In the genomic region with DNA sequence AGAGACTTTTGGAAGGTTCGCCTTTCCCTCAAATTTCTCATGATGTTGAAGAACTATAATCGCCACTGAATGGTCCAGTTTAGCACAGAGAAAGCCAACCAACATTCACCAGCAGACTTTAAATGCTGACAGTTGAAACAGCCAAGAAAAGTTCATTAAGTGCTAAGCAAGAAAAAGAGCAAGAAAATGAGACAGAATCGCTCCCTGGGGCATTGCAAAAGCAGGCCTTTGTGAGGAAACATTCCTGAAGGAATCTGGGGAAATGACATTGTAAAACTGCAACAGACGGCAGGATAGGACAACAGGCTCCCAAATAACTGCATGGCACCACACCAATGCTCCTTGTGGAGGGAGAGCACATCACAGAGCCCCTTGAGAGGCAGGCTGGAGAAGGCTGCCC, we compare ENCODE assay signal across 14 cellular contexts.
DNase-seq lines count a peak whose midpoint lies in the region; ATAC-seq, FAIRE-seq and TF ChIP-seq lines count a peak whose summit lies in the region.
"Had no signal": no experiment of that assay in that cellular context is flagged by ENCODE, and none has a peak within 500 bp of the region (broad histone marks: within the 10 kb centered on the region; RNA-seq: fewer than 3 reads in every experiment).

No MANE protein-coding gene starts in this region.

- DNase-seq in A673 (ENCODE audit: low spot score) (peak; percentile 77), WTC11 (ENCODE audit: low spot score) (no peak), left ventricle myocardium inferior (peak; percentile 48), pancreas (no peak), NCI-H446 (lab: John Stamatoyannopoulos, UW) (no peak), SKM-1 treated with dmso at 0.1 percent for 144 hours (lab: John Stamatoyannopoulos, UW; ENCODE audit: unreplicated experiment) (no peak)
- no peak for DNase-seq in activated CD8-positive, alpha-beta memory T cell treated with anti-CD3 and anti-CD28 coated beads for 24 hours
- DNase-seq: brain microvascular endothelial cell, erythroblast had no signal

- peak overlapping the region; percentile 35; the same call in 1 of the 2 replicates for H3K27ac Mint-ChIP-seq in WTC11

- H3K4me1 ChIP-seq in A673 (ENCODE audit: insufficient read depth, low read length, poor library complexity, severe bottlenecking) (peaks cover 48% of the 10 kb centered on the region), left ventricle myocardium inferior (peaks cover 31% of the 10 kb centered on the region), pancreas (peaks cover 14 to 35% (median 35%) of the 10 kb centered on the region in 3 donors)

- 69 to 70% methylated on average over 4 of the region's 4 CpGs for WGBS in pancreas, 2 donors

- H3K27me3 Mint-ChIP-seq in WTC11 (ENCODE audit: low read depth), result no peaks in the 10 kb centered on the region

- H3K27ac ChIP-seq in A673 (ENCODE audit: low read depth, low read length, poor library complexity, severe bottlenecking) (peak overlapping the region; percentile 47), left ventricle myocardium inferior (replicated peaks) (peak overlapping the region; percentile 61), pancreas (peak overlapping the region in 3 of 4 donors; percentile 25 to 64 (median 36))
- H3K27ac ChIP-seq: brain microvascular endothelial cell, KMS-11 had no signal

- H3K36me3 Mint-ChIP-seq in WTC11, result no peaks in the 10 kb centered on the region

- no peak for FAIRE-seq in pancreas (lab: Jason Lieb, UNC)
- FAIRE-seq: G401.6, TTC549 had no signal

- TF ChIP-seq CTCF in A673 (conservative IDR thresholded peaks at IDR 0.05; ENCODE audit: low read depth, low read length) (no peak), WTC11 (IDR thresholded peaks at IDR 0.05) (no peak), left ventricle myocardium inferior (IDR thresholded peaks at IDR 0.05; ENCODE audit: borderline replicate concordance) (no peak), pancreas (IDR thresholded peaks at IDR 0.05) (no peak)

- CTCF ChIA-PET in A673 (lab: Charles Lee) (no interaction called here), WTC11 (lab: Charles Lee) (no interaction called here)

- no peaks in the 10 kb centered on the region; the same call in 1 of the 2 replicates for H3K9me3 Mint-ChIP-seq in WTC11

- H3K4me1 Mint-ChIP-seq in WTC11, result peaks cover 10% of the 10 kb centered on the region

- POLR2A ChIA-PET in A673 (lab: Charles Lee; ENCODE audit: low non-redundant PET), result no interaction called here
- POLR2A ChIA-PET in WTC11 (lab: Charles Lee), result no interaction called here

- H3K4me3 Mint-ChIP-seq in WTC11, result no peak overlapping the region

- no TSS peak for BruUV-seq in A673 (replicated peaks; lab: Mats Ljungman, UMichigan)

- ATAC-seq in WTC11 (peak; percentile 56), pancreas (peak in 2 of 4 donors; percentile 8 to 11), HG03039 (IDR thresholded peaks at IDR 0.05; ENCODE audit: unreplicated experiment) (no peak)

- H3K36me3 ChIP-seq in A673 (ENCODE audit: insufficient read depth, low read length, poor library complexity, severe bottlenecking), result no peaks in the 10 kb centered on the region
- H3K36me3 ChIP-seq in left ventricle myocardium inferior, result no peaks in the 10 kb centered on the region
- no peaks in the 10 kb centered on the region for H3K36me3 ChIP-seq in pancreas
- H3K36me3 ChIP-seq: brain microvascular endothelial cell, Peyer's patch had no signal

- intact Hi-C loops in A673 (cut with micrococcal nuclease; ENCODE audit: unreplicated experiment), result no loop called here
- intact Hi-C loops in left ventricle myocardium inferior (cut with micrococcal nuclease), result no loop called here
- intact Hi-C loops in pancreas (cut with DNase I), result no loop called here

- H3K27me3 ChIP-seq in A673 (replicated peaks; ENCODE audit: insufficient read depth, low read depth, low read length, poor library complexity) (no peaks in the 10 kb centered on the region), left ventricle myocardium inferior (ENCODE audit: low read depth) (no peaks in the 10 kb centered on the region), pancreas (no peaks in the 10 kb centered on the region)
- H3K27me3 ChIP-seq: brain microvascular endothelial cell, Peyer's patch had no signal

- H3K4me3 ChIP-seq in A673 (ENCODE audit: low read depth, low read length, poor library complexity, severe bottlenecking) (no peak overlapping the region), left ventricle myocardium inferior (no peak overlapping the region), pancreas (no peak overlapping the region)
- H3K4me3 ChIP-seq: Peyer's patch had no signal

- H3K9me3 ChIP-seq in A673 (ENCODE audit: low read depth, low read length, poor library complexity, severe bottlenecking) (no peaks in the 10 kb centered on the region), left ventricle myocardium inferior (replicated peaks) (no peaks in the 10 kb centered on the region), pancreas (no peaks in the 10 kb centered on the region)
- H3K9me3 ChIP-seq: Peyer's patch had no signal

TF ChIP-seq in WTC11, 78 proteins besides CTCF, POLR2A, EP300 and RAD21 (continues in another document):
- TF ChIP-seq HMGXB4 (CRISPR knock-in tag; IDR thresholded peaks at IDR 0.05), result no peak
- TF ChIP-seq GABPB1 (CRISPR knock-in tag; IDR thresholded peaks at IDR 0.05), result no peak
- TF ChIP-seq MAX (CRISPR knock-in tag; IDR thresholded peaks at IDR 0.05), result no peak
- no peak for TF ChIP-seq ZNF396 (CRISPR knock-in tag; IDR thresholded peaks at IDR 0.05; ENCODE audit: borderline replicate concordance)
- TF ChIP-seq ZNF671 (CRISPR knock-in tag; IDR thresholded peaks at IDR 0.05), result no peak
- TF ChIP-seq ZNF219 (CRISPR knock-in tag; IDR thresholded peaks at IDR 0.05; ENCODE audit: borderline replicate concordance), result no peak
- no peak for TF ChIP-seq PRDM15 (CRISPR knock-in tag; IDR thresholded peaks at IDR 0.05)
- TF ChIP-seq ZNF121 (CRISPR knock-in tag; IDR thresholded peaks at IDR 0.05), result no peak
- no peak for TF ChIP-seq NFATC4 (CRISPR knock-in tag; IDR thresholded peaks at IDR 0.05)
- no peak for TF ChIP-seq TCF7 (CRISPR knock-in tag; IDR thresholded peaks at IDR 0.05; ENCODE audit: low read depth)
- TF ChIP-seq E2F1 (CRISPR knock-in tag; IDR thresholded peaks at IDR 0.05), result no peak
- TF ChIP-seq, protein P1, sequence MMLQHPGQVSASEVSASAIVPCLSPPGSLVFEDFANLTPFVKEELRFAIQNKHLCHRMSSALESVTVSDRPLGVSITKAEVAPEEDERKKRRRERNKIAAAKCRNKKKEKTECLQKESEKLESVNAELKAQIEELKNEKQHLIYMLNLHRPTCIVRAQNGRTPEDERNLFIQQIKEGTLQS (CRISPR knock-in tag; conservative IDR thresholded peaks at IDR 0.05), result no peak
- no peak for TF ChIP-seq NFE2L1 (CRISPR knock-in tag; IDR thresholded peaks at IDR 0.05)
- no peak for TF ChIP-seq TEAD1 (CRISPR knock-in tag; IDR thresholded peaks at IDR 0.05)
- no peak for TF ChIP-seq TP53 (CRISPR knock-in tag; IDR thresholded peaks at IDR 0.05)
- no peak for TF ChIP-seq CREM (CRISPR knock-in tag; IDR thresholded peaks at IDR 0.05)

Comparison
In these comparisons a context has a peak if more than half of its experiments do, and no peak if none do; other contexts are left out.
1. DNase-seq: peak in A673 (single experiment) and left ventricle myocardium inferior (single experiment); none in WTC11 (single experiment), pancreas (0 of 6), activated CD8-positive, alpha-beta memory T cell treated with anti-CD3 and anti-CD28 coated beads for 24 hours (single experiment), NCI-H446 (0 of 2) and SKM-1 treated with dmso at 0.1 percent for 144 hours (single experiment).
2. Peak in every context shown above with its lines, with median percentiles within 50 percentile points of each other: H3K27ac ChIP-seq.